ENCODE assay signal across 32 cellular contexts in the genomic region with DNA sequence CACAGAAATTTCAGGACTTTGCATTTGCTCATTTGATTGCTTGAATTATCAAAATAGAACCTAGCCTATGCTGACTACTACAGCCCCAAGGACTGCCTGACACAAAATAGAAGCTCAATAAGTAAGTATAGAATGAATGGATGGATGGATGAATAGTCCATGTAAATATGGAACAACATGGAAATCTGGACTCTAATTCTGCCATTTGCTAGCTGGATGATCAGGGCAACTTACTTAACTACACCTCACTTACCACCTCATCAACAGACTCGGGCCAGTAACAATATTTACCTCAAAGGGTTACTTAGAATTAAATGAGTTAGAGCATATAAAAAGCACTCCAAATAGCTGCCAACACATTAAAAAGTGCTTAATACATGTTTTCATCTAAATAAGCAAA.
"Had no signal": no experiment of that assay in that cellular context is flagged by ENCODE, and none has a peak within 500 bp of the region (broad histone marks: within the 10 kb centered on the region; RNA-seq: fewer than 3 reads in every experiment).

No MANE protein-coding gene starts in this region.

- H3K4me1 ChIP-seq: ascending aorta had no signal

- H3K27ac Mint-ChIP-seq: activated B cell treated with CpG ODN at 0.5 μM for 24 hours; activated CD4-positive, alpha-beta memory T cell treated with anti-CD3 and anti-CD28 coated beads for 36 hours; activated CD4-positive, alpha-beta T cell treated with anti-CD3 and anti-CD28 coated beads, Interleukin-2, amount 10 ng/mL, durations not matched to agents 24 days and 14 days; activated CD8-positive, alpha-beta T cell treated with anti-CD3 and anti-CD28 coated beads for 36 hours; activated naive CD8-positive, alpha-beta T cell; activated naive CD8-positive, alpha-beta T cell treated with anti-CD3 and anti-CD28 coated beads, Interleukin-2, amount 10 ng/mL, durations not matched to agents 7 days and 5 days; activated naive CD8-positive, alpha-beta T cell treated with anti-CD3 and anti-CD28 coated beads, Interleukin-2, amount 50 U/mL, for 24 hours; activated T-helper 2 cell treated with anti-CD3 and anti-CD28 coated beads, Interferon-gamma antibody, Interleukin-2, Interleukin-4, amounts not matched to agents 10 μg/mL and 5 μg/mL and 100 μg/mL, durations not matched to agents 14 hours and 24 hours and 36 hours; brain; T-cell; T-helper 2 cell treated with Interferon-gamma antibody and Interleukin-4, amounts not matched to agents 5 μg/mL and 100 μg/mL, for 36 hours had no signal

- H3K27me3 Mint-ChIP-seq: activated B cell treated with CpG ODN at 0.5 μM for 24 hours; activated CD4-positive, alpha-beta memory T cell treated with anti-CD3 and anti-CD28 coated beads for 36 hours; activated CD4-positive, alpha-beta T cell treated with anti-CD3 and anti-CD28 coated beads, Interleukin-2, amount 10 ng/mL, durations not matched to agents 24 days and 14 days; activated CD8-positive, alpha-beta T cell treated with anti-CD3 and anti-CD28 coated beads for 36 hours; activated naive CD8-positive, alpha-beta T cell; activated naive CD8-positive, alpha-beta T cell treated with anti-CD3 and anti-CD28 coated beads, Interleukin-2, amount 10 ng/mL, durations not matched to agents 7 days and 5 days; activated naive CD8-positive, alpha-beta T cell treated with anti-CD3 and anti-CD28 coated beads, Interleukin-2, amount 50 U/mL, for 24 hours; brain; central memory CD8-positive, alpha-beta T cell; T-cell had no signal

- H3K27ac ChIP-seq: ascending aorta, cardiac muscle cell, VCaP had no signal

- H3K27me3 ChIP-seq: ascending aorta, cardiac muscle cell had no signal

- DNase-seq: activated B cell treated with CpG ODN at 0.5 μM for 24 hours; activated CD4-positive, alpha-beta memory T cell treated with anti-CD3 and anti-CD28 coated beads for 36 hours; activated CD4-positive, alpha-beta T cell treated with anti-CD3 and anti-CD28 coated beads for 4 hours; activated CD4-positive, alpha-beta T cell treated with anti-CD3 and anti-CD28 coated beads, Interleukin-2, amount 10 ng/mL, durations not matched to agents 24 days and 14 days; activated CD4-positive, alpha-beta T cell treated with anti-CD3 and anti-CD28 coated beads, Interleukin-2, amount 50 U/mL, for 1 hour; activated CD4-positive, alpha-beta T cell treated with anti-CD3 and anti-CD28 coated beads, Interleukin-2, amount 50 U/mL, for 4 hours; activated CD4-positive, CD25-positive, alpha-beta regulatory T cell treated with anti-CD3 and anti-CD28 coated beads, Interleukin-2, amount 50 U/mL, for 72 hours; activated CD8-positive, alpha-beta memory T cell treated with anti-CD3 and anti-CD28 coated beads, Interleukin-2, amount 50 U/mL, for 4 hours; activated CD8-positive, alpha-beta T cell treated with anti-CD3 and anti-CD28 coated beads for 36 hours; activated effector memory CD4-positive, alpha-beta T cell treated with Interleukin-2 at 50 U/mL for 16 hours; activated gamma-delta T cell; activated naive CD4-positive, alpha-beta T cell treated with anti-CD3 and anti-CD28 coated beads, Interleukin-2, amount 50 U/mL, for 16 hours; activated naive CD4-positive, alpha-beta T cell treated with Interleukin-2 at 50 U/mL for 16 hours; activated naive CD8-positive, alpha-beta T cell treated with anti-CD3 and anti-CD28 coated beads, Interleukin-2, amount 10 ng/mL, durations not matched to agents 7 days and 5 days; activated naive CD8-positive, alpha-beta T cell treated with anti-CD3 and anti-CD28 coated beads, Interleukin-2, amount 50 U/mL, for 24 hours; activated T-cell treated with anti-CD3 and anti-CD28 coated beads for 4 hours; activated T-cell treated with anti-CD3 and anti-CD28 coated beads, Interleukin-2, amount 50 U/mL, for 1 hour; activated T-cell treated with anti-CD3 and anti-CD28 coated beads, Interleukin-2, amount 50 U/mL, for 4 hours; amygdala; anterior cingulate cortex; cerebellar nuclear complex; T-cell; T-helper 2 cell; T-helper 9 cell had no signal

- ATAC-seq: activated CD8-positive, alpha-beta T cell treated with anti-CD3 and anti-CD28 coated beads for 36 hours; activated naive CD8-positive, alpha-beta T cell treated with anti-CD3 and anti-CD28 coated beads, Interleukin-2, amount 50 U/mL, for 24 hours; activated T-cell treated with anti-CD3 and anti-CD28 coated beads, Interleukin-2, amount 50 U/mL, for 4 hours; T-cell had no signal

- H3K9me3 ChIP-seq: ascending aorta had no signal

- H3K4me1 Mint-ChIP-seq: activated B cell treated with CpG ODN at 0.5 μM for 24 hours; activated naive CD8-positive, alpha-beta T cell treated with anti-CD3 and anti-CD28 coated beads, Interleukin-2, amount 10 ng/mL, durations not matched to agents 7 days and 5 days; brain had no signal

- H3K4me3 ChIP-seq: ascending aorta, cardiac muscle cell had no signal

- H3K4me3 Mint-ChIP-seq: activated B cell treated with CpG ODN at 0.5 μM for 24 hours; activated CD4-positive, alpha-beta memory T cell treated with anti-CD3 and anti-CD28 coated beads for 36 hours; activated CD4-positive, alpha-beta T cell treated with anti-CD3 and anti-CD28 coated beads, Interleukin-2, amount 10 ng/mL, durations not matched to agents 24 days and 14 days; activated CD8-positive, alpha-beta T cell treated with anti-CD3 and anti-CD28 coated beads for 36 hours; activated naive CD8-positive, alpha-beta T cell; activated naive CD8-positive, alpha-beta T cell treated with anti-CD3 and anti-CD28 coated beads, Interleukin-2, amount 10 ng/mL, durations not matched to agents 7 days and 5 days; activated naive CD8-positive, alpha-beta T cell treated with anti-CD3 and anti-CD28 coated beads, Interleukin-2, amount 50 U/mL, for 24 hours; activated T-cell treated with anti-CD3 and anti-CD28 coated beads, Interleukin-2, amount 50 U/mL, for 4 hours; brain; central memory CD8-positive, alpha-beta T cell; T-cell; T-helper 2 cell treated with Interferon-gamma antibody and Interleukin-4, amounts not matched to agents 5 μg/mL and 100 μg/mL, for 36 hours had no signal
